ENCODE assay signal across 8 cellular contexts in the genomic region with DNA sequence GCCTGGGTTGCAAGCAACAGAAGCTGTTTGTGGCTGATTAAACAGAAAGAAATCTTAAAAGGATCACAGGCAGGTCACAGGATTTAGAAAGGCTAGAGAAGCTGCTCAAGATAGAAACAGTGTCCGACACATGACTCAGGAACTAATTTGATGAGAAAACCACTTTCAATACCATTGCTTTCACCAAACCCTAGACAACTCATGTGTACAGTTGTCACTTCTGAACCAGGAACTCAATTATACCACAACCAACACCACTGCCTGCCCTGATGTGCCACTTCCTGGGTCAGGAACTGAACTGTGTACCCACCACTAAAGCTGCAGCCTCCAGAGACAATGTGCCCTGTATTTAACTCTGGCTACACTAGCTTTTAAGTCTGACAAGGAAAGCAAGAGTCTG. TPM values are rescaled to one million over a fixed set of nuclear protein-coding genes. Genes with fewer than 3 reads are reported as not detected.
A peak's percentile ranks its signal among the peaks of the same experiment; 100 is the strongest.
DNase-seq lines count a peak whose midpoint lies in the region; ATAC-seq and TF ChIP-seq lines count a peak whose summit lies in the region.
"Had no signal": no experiment of that assay in that cellular context is flagged by ENCODE, and none has a peak within 500 bp of the region (broad histone marks: within the 10 kb centered on the region; RNA-seq: fewer than 3 reads in every experiment).

No MANE protein-coding gene starts in this region.

- H3K27ac ChIP-seq in OCI-LY3 (ENCODE audit: low read length) (peak overlapping the region; percentile 35), gastrocnemius medialis (no peak overlapping the region)

- peaks cover 9% of the 10 kb centered on the region for H3K9me3 ChIP-seq in OCI-LY3 (ENCODE audit: insufficient read depth, low read length)
- H3K9me3 ChIP-seq in gastrocnemius medialis: no peaks in the 10 kb centered on the region

- peaks cover 15% of the 10 kb centered on the region for H3K4me1 Mint-ChIP-seq in neural crest cell

- peaks cover 35% of the 10 kb centered on the region for H3K4me1 ChIP-seq in OCI-LY3 (ENCODE audit: low read length)
- peaks cover 0 to 10% of the 10 kb centered on the region in 2 donors for H3K4me1 ChIP-seq in gastrocnemius medialis

- no peaks in the 10 kb centered on the region for H3K9me3 Mint-ChIP-seq in neural crest cell

- TF ChIP-seq CTCF in OCI-LY3 (IDR thresholded peaks at IDR 0.05; ENCODE audit: low read depth, low read length) (no peak), neural crest cell (conservative IDR thresholded peaks at IDR 0.05) (no peak), gastrocnemius medialis (IDR thresholded peaks at IDR 0.05 in 4 of 5, conservative IDR thresholded peaks at IDR 0.05 in 1 of 5) (no peak)

- in situ Hi-C loops in gastrocnemius medialis (cut with MboI; ENCODE audit: low sequenced_read_pairs in 4 of 4): no loop called here

- no peak for TF ChIP-seq POLR2A in gastrocnemius medialis (IDR thresholded peaks at IDR 0.05)

- intact Hi-C loops in gastrocnemius medialis (cut with DNase I; ENCODE audit: low total_unique reads): no loop called here

- DNase-seq in neural crest cell (ENCODE audit: low read depth, low spot score): no peak
- no peak for DNase-seq in gastrocnemius medialis
- no peak for DNase-seq in COLO829 (ENCODE audit: low spot score)

- H3K4me3 Mint-ChIP-seq in neural crest cell: no peak overlapping the region

- H3K27me3 ChIP-seq in OCI-LY3 (ENCODE audit: low read depth, low read length) (no peaks in the 10 kb centered on the region), gastrocnemius medialis (no peaks in the 10 kb centered on the region)

- H3K4me3 ChIP-seq in OCI-LY3 (ENCODE audit: low read length) (peak overlapping the region; percentile 57), gastrocnemius medialis (no peak overlapping the region)

- peak overlapping the region; percentile 32; the same call in 1 of the 2 replicates for H3K9ac ChIP-seq in OCI-LY3 (ENCODE audit: low read length)

- no peaks in the 10 kb centered on the region for H4K20me1 ChIP-seq in OCI-LY3 (ENCODE audit: insufficient read depth, low read length)

- no peaks in the 10 kb centered on the region for H3K36me3 Mint-ChIP-seq in neural crest cell (ENCODE audit: low read depth)

- H3K36me3 ChIP-seq in OCI-LY3 (replicated peaks; ENCODE audit: low read depth, low read length): peaks cover 16% of the 10 kb centered on the region
- H3K36me3 ChIP-seq in gastrocnemius medialis: no peaks in the 10 kb centered on the region

- no peaks in the 10 kb centered on the region for H3K27me3 Mint-ChIP-seq in neural crest cell (ENCODE audit: low read depth)

- peak overlapping the region; percentile 13 for H3K27ac Mint-ChIP-seq in neural crest cell (ENCODE audit: unreplicated experiment)

- peak overlapping the region; percentile 78; the same call in 1 of the 2 replicates for H2AFZ ChIP-seq in OCI-LY3 (ENCODE audit: low read depth, low read length)

- ATAC-seq in GM18909 (IDR thresholded peaks at IDR 0.05; ENCODE audit: poor library complexity, unreplicated experiment) (peak; percentile 88), HG02798 (IDR thresholded peaks at IDR 0.05; ENCODE audit: poor library complexity, unreplicated experiment) (peak; percentile 76), gastrocnemius medialis (no peak), GM21526 (IDR thresholded peaks at IDR 0.05; ENCODE audit: low FRiP score, unreplicated experiment) (no peak)

- H3K4me2 ChIP-seq in OCI-LY3 (ENCODE audit: low read length): peak overlapping the region; percentile 67

- no peaks in the 10 kb centered on the region for H3K79me2 ChIP-seq in OCI-LY3 (ENCODE audit: low read length)

RNA-seq across cellular contexts. Expression of gene RHOQ, which starts 6.9 kb away (rescaled TPM):
- total RNA-seq in neural crest cell: 50.1 and 51.7 TPM in 2 replicates
- 100 to 1,000 TPM; 116 to 139 (median 121) TPM for total RNA-seq in gastrocnemius medialis

RNA-seq across cellular contexts. Expression of gene ATP6V1E2, which starts 7.0 kb away (rescaled TPM):
- 6.9 and 11.5 TPM in 2 replicates for total RNA-seq in neural crest cell
- total RNA-seq in gastrocnemius medialis: 1 to 10 TPM; 2.0 to 4.7 (median 3.5) TPM

RNA-seq across cellular contexts. Expression of gene TMEM247, which starts 56.0 kb away (rescaled TPM):
- total RNA-seq in neural crest cell: not detected in 2 replicates
- not detected for total RNA-seq in gastrocnemius medialis
- total RNA-seq: MCF 10A had no signal

Comparison
In these comparisons a context has a peak if more than half of its experiments do, and no peak if none do; other contexts are left out.
1. ATAC-seq: peak in GM18909 (single experiment) and HG02798 (single experiment); none in gastrocnemius medialis (0 of 2) and GM21526 (single experiment).